1 cellular context compared by ENCODE assay signal in genomic region chr4:2937146-2937857, GRCh38.
TF ChIP-seq lines count a peak whose summit lies in the region.

No MANE protein-coding gene starts in this region.

TF ChIP-seq in H1, 55 proteins besides CTCF, POLR2A, EP300 and RAD21:
- no peak for TF ChIP-seq CHD2 (IDR thresholded peaks at IDR 0.05; ENCODE audit: low read length)
- no peak for TF ChIP-seq HDAC2 (IDR thresholded peaks at IDR 0.05; ENCODE audit: borderline replicate concordance in 1 of 2, low read depth in 2 of 2, low read length in 2 of 2)
- no peak for TF ChIP-seq CBX8 (IDR thresholded peaks at IDR 0.05; ENCODE audit: borderline replicate concordance, low read depth, low read length)
- no peak for TF ChIP-seq CREB1 (IDR thresholded peaks at IDR 0.05)
- TF ChIP-seq POLR2AphosphoS5 (IDR thresholded peaks at IDR 0.05; ENCODE audit: low read depth, low read length): peak; percentile 70
- no peak for TF ChIP-seq RBBP5 (IDR thresholded peaks at IDR 0.05; ENCODE audit: borderline replicate concordance, low read depth, low read length)
- TF ChIP-seq MAX (IDR thresholded peaks at IDR 0.05): no peak
- TF ChIP-seq TEAD4 (IDR thresholded peaks at IDR 0.05; ENCODE audit: low read depth, low read length): peak; percentile 42; the same call in 1 of the 2 replicates
- TF ChIP-seq SUZ12 (IDR thresholded peaks at IDR 0.05; ENCODE audit: low read length): no peak
- TF ChIP-seq ASH2L (IDR thresholded peaks at IDR 0.05; ENCODE audit: low read length): no peak
- TF ChIP-seq YY1 (IDR thresholded peaks at IDR 0.05; ENCODE audit: low read depth, low read length): no peak
- TF ChIP-seq EZH2 (IDR thresholded peaks at IDR 0.05; ENCODE audit: low read depth, low read length, severe bottlenecking): no peak
- TF ChIP-seq CEBPB (IDR thresholded peaks at IDR 0.05; ENCODE audit: low read depth, low read length): no peak
- no peak for TF ChIP-seq SAP30 (IDR thresholded peaks at IDR 0.05; ENCODE audit: insufficient read depth, insufficient replicate concordance, low read length)
- no peak for TF ChIP-seq SIRT6 (IDR thresholded peaks at IDR 0.05; ENCODE audit: low read length)
- TF ChIP-seq GTF2F1 (IDR thresholded peaks at IDR 0.05; ENCODE audit: borderline replicate concordance, low read depth, low read length): no peak
